Comparison of ENCODE assay signal across 33 cellular contexts in genomic region chr3:27108322-27108721, GRCh38.
DNase-seq lines count a peak whose midpoint lies in the region; ATAC-seq and TF ChIP-seq lines count a peak whose summit lies in the region.
"Had no signal": no experiment of that assay in that cellular context is flagged by ENCODE, and none has a peak within 500 bp of the region (broad histone marks: within the 10 kb centered on the region; RNA-seq: fewer than 3 reads in every experiment).

No MANE protein-coding gene starts in this region.

- peak overlapping the region; percentile 66 for H3K4me2 ChIP-seq in GM23338
- H3K4me2 ChIP-seq: A549; BLaER1; BLaER1 treated with 17β-estradiol and CSF1 and Interleukin-3, amounts not matched to agents 10 nM and 100 nM had no signal

- no peak overlapping the region for H2AFZ ChIP-seq in GM23338

- CTCF ChIA-PET in WTC11 (lab: Charles Lee) = no interaction called here

- DNase-seq in GM23338 (ENCODE audit: low spot score) (no peak), WTC11 (ENCODE audit: low spot score) (no peak), NCI-H2081 treated with DMSO at 0.1 percent for 48 hours (lab: John Stamatoyannopoulos, UW) (no peak)
- no peak for DNase-seq in activated T-helper 2 cell treated with anti-CD3 and anti-CD28 coated beads, Interferon-gamma antibody, Interleukin-2, Interleukin-4, amounts not matched to agents 10 μg/mL and 5 μg/mL and 100 μg/mL, durations not matched to agents 14 hours and 24 hours and 36 hours (ENCODE audit: low spot score)
- DNase-seq: 8988T; ACHN; AML-193; BE2C; C1 segment of cervical spinal cord; Caco-2; Calu3; CD4-positive, alpha-beta memory T cell; CD4-positive, alpha-beta T cell; CD4-positive, CD25-positive, alpha-beta regulatory T cell; CD8-positive, alpha-beta memory T cell; CD8-positive, alpha-beta T cell; COR-L47; DMS 273 treated with DMSO at 0.1 percent for 48 hours; DMS153; DMS53; DMS79; DMS79 treated with DMSO at 0.1 percent for 48 hours; DND-41; EL had no signal

- no peaks in the 10 kb centered on the region for H3K27me3 ChIP-seq in GM23338 (ENCODE audit: insufficient read depth)
- H3K27me3 ChIP-seq in HUES64 (ENCODE audit: insufficient read depth, low read length) = no peaks in the 10 kb centered on the region
- H3K27me3 ChIP-seq: BE2C, BLaER1 had no signal

- TF ChIP-seq CTCF in GM23338 (conservative IDR thresholded peaks at IDR 0.05; ENCODE audit: low read depth in 2 of 2) (no peak), WTC11 (IDR thresholded peaks at IDR 0.05) (no peak)

- POLR2A ChIA-PET in WTC11 (lab: Charles Lee) = no interaction called here

- peaks cover 42% of the 10 kb centered on the region for H3K4me1 ChIP-seq in GM23338 (ENCODE audit: insufficient read depth)
- peaks cover 39% of the 10 kb centered on the region for H3K4me1 ChIP-seq in HUES64 (ENCODE audit: insufficient read depth, low read length)
- H3K4me1 ChIP-seq: A549; BE2C; BLaER1; BLaER1 treated with 17β-estradiol and CSF1 and Interleukin-3, amounts not matched to agents 10 nM and 100 nM; Caco-2 had no signal

- H3K9me3 ChIP-seq in HUES64 (ENCODE audit: insufficient read depth, low read depth, low read length) = no peaks in the 10 kb centered on the region
- H3K9me3 ChIP-seq: A549; BE2C; BLaER1; BLaER1 treated with 17β-estradiol and CSF1 and Interleukin-3, amounts not matched to agents 10 nM and 100 nM; Caco-2 had no signal

- peaks cover 39% of the 10 kb centered on the region for H3K4me1 Mint-ChIP-seq in GM23338
- peaks cover 52% of the 10 kb centered on the region for H3K4me1 Mint-ChIP-seq in WTC11
- H3K4me1 Mint-ChIP-seq in activated T-helper 2 cell treated with anti-CD3 and anti-CD28 coated beads, Interferon-gamma antibody, Interleukin-2, Interleukin-4, amounts not matched to agents 10 μg/mL and 5 μg/mL and 100 μg/mL, durations not matched to agents 14 hours and 24 hours and 36 hours (ENCODE audit: low read depth) = no peaks in the 10 kb centered on the region
- H3K4me1 Mint-ChIP-seq: B cell; CD14-positive monocyte; CD4-positive, CD25-positive, alpha-beta regulatory T cell; CD8-positive, alpha-beta memory T cell had no signal

- H3K27ac Mint-ChIP-seq in GM23338 (peak overlapping the region; percentile 69), WTC11 (peak overlapping the region; percentile 88)
- no peak overlapping the region for H3K27ac Mint-ChIP-seq in activated T-helper 2 cell treated with anti-CD3 and anti-CD28 coated beads, Interferon-gamma antibody, Interleukin-2, Interleukin-4, amounts not matched to agents 10 μg/mL and 5 μg/mL and 100 μg/mL, durations not matched to agents 14 hours and 24 hours and 36 hours
- H3K27ac Mint-ChIP-seq: B cell; CD14-positive monocyte; CD4-positive, alpha-beta memory T cell; CD4-positive, alpha-beta T cell; CD4-positive, CD25-positive, alpha-beta regulatory T cell; CD8-positive, alpha-beta memory T cell; CD8-positive, alpha-beta T cell had no signal

- no peaks in the 10 kb centered on the region for H3F3A ChIP-seq in GM23338 (replicated peaks; ENCODE audit: low read depth)

- no peaks in the 10 kb centered on the region for H3K36me3 Mint-ChIP-seq in GM23338 (ENCODE audit: low read depth)
- H3K36me3 Mint-ChIP-seq in WTC11 = no peaks in the 10 kb centered on the region
- no peaks in the 10 kb centered on the region for H3K36me3 Mint-ChIP-seq in activated T-helper 2 cell treated with anti-CD3 and anti-CD28 coated beads, Interferon-gamma antibody, Interleukin-2, Interleukin-4, amounts not matched to agents 10 μg/mL and 5 μg/mL and 100 μg/mL, durations not matched to agents 14 hours and 24 hours and 36 hours (ENCODE audit: low read depth)
- H3K36me3 Mint-ChIP-seq: CD14-positive monocyte; CD4-positive, alpha-beta memory T cell; CD4-positive, CD25-positive, alpha-beta regulatory T cell; CD8-positive, alpha-beta memory T cell; CD8-positive, alpha-beta T cell had no signal

- H4K20me1 ChIP-seq in GM23338 (replicated peaks; ENCODE audit: insufficient read depth) = no peaks in the 10 kb centered on the region
- H4K20me1 ChIP-seq: BLaER1; BLaER1 treated with 17β-estradiol and CSF1 and Interleukin-3, amounts not matched to agents 10 nM and 100 nM had no signal

- H3K4me3 Mint-ChIP-seq in GM23338 = no peak overlapping the region
- no peak overlapping the region; the same call in 1 of the 2 replicates for H3K4me3 Mint-ChIP-seq in WTC11
- no peak overlapping the region for H3K4me3 Mint-ChIP-seq in activated T-helper 2 cell treated with anti-CD3 and anti-CD28 coated beads, Interferon-gamma antibody, Interleukin-2, Interleukin-4, amounts not matched to agents 10 μg/mL and 5 μg/mL and 100 μg/mL, durations not matched to agents 14 hours and 24 hours and 36 hours (ENCODE audit: low read depth)
- H3K4me3 Mint-ChIP-seq: B cell; CD14-positive monocyte; CD4-positive, alpha-beta memory T cell; CD4-positive, alpha-beta T cell; CD4-positive, CD25-positive, alpha-beta regulatory T cell; CD8-positive, alpha-beta memory T cell; CD8-positive, alpha-beta T cell had no signal

- H3K4me3 ChIP-seq in GM23338 (no peak overlapping the region), HUES64 (ENCODE audit: low read length) (no peak overlapping the region)
- H3K4me3 ChIP-seq: A549; BLaER1; BLaER1 treated with 17β-estradiol and CSF1 and Interleukin-3, amounts not matched to agents 10 nM and 100 nM had no signal

- H3K27me3 Mint-ChIP-seq in GM23338 (ENCODE audit: insufficient read depth, low read depth, poor library complexity) = no peaks in the 10 kb centered on the region
- no peaks in the 10 kb centered on the region for H3K27me3 Mint-ChIP-seq in WTC11 (ENCODE audit: low read depth)
- no peaks in the 10 kb centered on the region for H3K27me3 Mint-ChIP-seq in activated T-helper 2 cell treated with anti-CD3 and anti-CD28 coated beads, Interferon-gamma antibody, Interleukin-2, Interleukin-4, amounts not matched to agents 10 μg/mL and 5 μg/mL and 100 μg/mL, durations not matched to agents 14 hours and 24 hours and 36 hours (ENCODE audit: low read depth)
- H3K27me3 Mint-ChIP-seq: CD4-positive, CD25-positive, alpha-beta regulatory T cell had no signal

- H3K9ac ChIP-seq in HUES64 (ENCODE audit: low read depth, low read length) = no peak overlapping the region
- H3K9ac ChIP-seq: BLaER1; BLaER1 treated with 17β-estradiol and CSF1 and Interleukin-3, amounts not matched to agents 10 nM and 100 nM had no signal

- H3K79me2 ChIP-seq in GM23338 (replicated peaks; ENCODE audit: insufficient read depth) = no peaks in the 10 kb centered on the region

- ATAC-seq in GM23338 (no peak), WTC11 (no peak), HG03108 (IDR thresholded peaks at IDR 0.05; ENCODE audit: unreplicated experiment) (no peak)
- ATAC-seq: A549; CD8-positive, alpha-beta T cell had no signal

- intact Hi-C loops in activated T-helper 2 cell treated with anti-CD3 and anti-CD28 coated beads, Interferon-gamma antibody, Interleukin-2, Interleukin-4, amounts not matched to agents 10 μg/mL and 5 μg/mL and 100 μg/mL, durations not matched to agents 14 hours and 24 hours and 36 hours (cut with micrococcal nuclease) = no loop called here

- no peaks in the 10 kb centered on the region for H3K9me3 Mint-ChIP-seq in GM23338
- no peaks in the 10 kb centered on the region for H3K9me3 Mint-ChIP-seq in WTC11
- no peaks in the 10 kb centered on the region for H3K9me3 Mint-ChIP-seq in activated T-helper 2 cell treated with anti-CD3 and anti-CD28 coated beads, Interferon-gamma antibody, Interleukin-2, Interleukin-4, amounts not matched to agents 10 μg/mL and 5 μg/mL and 100 μg/mL, durations not matched to agents 14 hours and 24 hours and 36 hours
- H3K9me3 Mint-ChIP-seq: CD4-positive, alpha-beta memory T cell; CD4-positive, alpha-beta T cell; CD8-positive, alpha-beta memory T cell; CD8-positive, alpha-beta T cell had no signal

- H3K27ac ChIP-seq in GM23338 (ENCODE audit: low read depth) (peak overlapping the region; percentile 29), HUES64 (ENCODE audit: low read depth, low read length) (peak overlapping the region; percentile 46; the same call in 1 of the 2 replicates)
- H3K27ac ChIP-seq: 22Rv1; A549; BLaER1; BLaER1 treated with 17β-estradiol and CSF1 and Interleukin-3, amounts not matched to agents 10 nM and 100 nM; C4-2B had no signal

- WGBS in HUES64 = 79% methylated on average over 1 of the region's 4 CpGs

- H3K36me3 ChIP-seq in GM23338 (ENCODE audit: insufficient read depth) = no peaks in the 10 kb centered on the region
- no peaks in the 10 kb centered on the region for H3K36me3 ChIP-seq in HUES64 (ENCODE audit: insufficient read depth, low read length)
- H3K36me3 ChIP-seq: BE2C, BLaER1 had no signal

- H3K9me2 ChIP-seq in GM23338 (ENCODE audit: insufficient read depth) = peaks cover 8% of the 10 kb centered on the region

TF ChIP-seq in GM23338, 12 proteins besides CTCF, POLR2A, EP300 and RAD21:
- TF ChIP-seq NANOG (IDR thresholded peaks at IDR 0.05; ENCODE audit: borderline replicate concordance) = peak; percentile 50; the same call in 1 of the 2 replicates
- TF ChIP-seq ZNF331 (CRISPR knock-in tag; IDR thresholded peaks at IDR 0.05; ENCODE audit: low read depth) = no peak
TF ChIP-seq in GM23338: peak in this region for 1.

TF ChIP-seq in WTC11, 78 proteins besides CTCF, POLR2A, EP300 and RAD21 (continues in another document):
- TF ChIP-seq HMGA2 (CRISPR knock-in tag; IDR thresholded peaks at IDR 0.05) (no peak), JUN (CRISPR knock-in tag; IDR thresholded peaks at IDR 0.05) (no peak)
- TF ChIP-seq, protein P1, sequence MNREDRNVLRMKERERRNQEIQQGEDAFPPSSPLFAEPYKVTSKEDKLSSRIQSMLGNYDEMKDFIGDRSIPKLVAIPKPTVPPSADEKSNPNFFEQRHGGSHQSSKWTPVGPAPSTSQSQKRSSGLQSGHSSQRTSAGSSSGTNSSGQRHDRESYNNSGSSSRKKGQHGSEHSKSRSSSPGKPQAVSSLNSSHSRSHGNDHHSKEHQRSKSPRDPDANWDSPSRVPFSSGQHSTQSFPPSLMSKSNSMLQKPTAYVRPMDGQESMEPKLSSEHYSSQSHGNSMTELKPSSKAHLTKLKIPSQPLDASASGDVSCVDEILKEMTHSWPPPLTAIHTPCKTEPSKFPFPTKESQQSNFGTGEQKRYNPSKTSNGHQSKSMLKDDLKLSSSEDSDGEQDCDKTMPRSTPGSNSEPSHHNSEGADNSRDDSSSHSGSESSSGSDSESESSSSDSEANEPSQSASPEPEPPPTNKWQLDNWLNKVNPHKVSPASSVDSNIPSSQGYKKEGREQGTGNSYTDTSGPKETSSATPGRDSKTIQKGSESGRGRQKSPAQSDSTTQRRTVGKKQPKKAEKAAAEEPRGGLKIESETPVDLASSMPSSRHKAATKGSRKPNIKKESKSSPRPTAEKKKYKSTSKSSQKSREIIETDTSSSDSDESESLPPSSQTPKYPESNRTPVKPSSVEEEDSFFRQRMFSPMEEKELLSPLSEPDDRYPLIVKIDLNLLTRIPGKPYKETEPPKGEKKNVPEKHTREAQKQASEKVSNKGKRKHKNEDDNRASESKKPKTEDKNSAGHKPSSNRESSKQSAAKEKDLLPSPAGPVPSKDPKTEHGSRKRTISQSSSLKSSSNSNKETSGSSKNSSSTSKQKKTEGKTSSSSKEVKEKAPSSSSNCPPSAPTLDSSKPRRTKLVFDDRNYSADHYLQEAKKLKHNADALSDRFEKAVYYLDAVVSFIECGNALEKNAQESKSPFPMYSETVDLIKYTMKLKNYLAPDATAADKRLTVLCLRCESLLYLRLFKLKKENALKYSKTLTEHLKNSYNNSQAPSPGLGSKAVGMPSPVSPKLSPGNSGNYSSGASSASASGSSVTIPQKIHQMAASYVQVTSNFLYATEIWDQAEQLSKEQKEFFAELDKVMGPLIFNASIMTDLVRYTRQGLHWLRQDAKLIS (CRISPR knock-in tag; IDR thresholded peaks at IDR 0.05; ENCODE audit: borderline replicate concordance) = no peak
